ENCODE assay signal across 1 cellular context in genomic region chr1:54572236-54572850, GRCh38.
TF ChIP-seq lines count a peak whose summit lies in the region.

No MANE protein-coding gene starts in this region.

TF ChIP-seq in endothelial cell of umbilical vein, 7 proteins besides CTCF, POLR2A, EP300 and RAD21:
- TF ChIP-seq POLR2AphosphoS5 (IDR thresholded peaks at IDR 0.05; ENCODE audit: insufficient read depth, low read depth, low read length) (no peak), EZH2 (IDR thresholded peaks at IDR 0.05; ENCODE audit: borderline replicate concordance, low read depth, low read length, severe bottlenecking) (no peak), JUN (IDR thresholded peaks at IDR 0.05; ENCODE audit: borderline replicate concordance, insufficient read depth, insufficient read length, low read depth) (no peak), FOS (IDR thresholded peaks at IDR 0.05; ENCODE audit: borderline replicate concordance, insufficient read depth, low read length) (no peak), GATA2 (IDR thresholded peaks at IDR 0.05; ENCODE audit: insufficient read depth, insufficient read length, low read depth, low read length) (no peak), MYC (IDR thresholded peaks at IDR 0.05; ENCODE audit: low read depth, low read length) (no peak), MAX (IDR thresholded peaks at IDR 0.05; ENCODE audit: insufficient read depth, insufficient read length) (no peak)
TF ChIP-seq in endothelial cell of umbilical vein: peak in this region for 0.
